Comparison of ENCODE assay signal across 22 cellular contexts in the genomic region with DNA sequence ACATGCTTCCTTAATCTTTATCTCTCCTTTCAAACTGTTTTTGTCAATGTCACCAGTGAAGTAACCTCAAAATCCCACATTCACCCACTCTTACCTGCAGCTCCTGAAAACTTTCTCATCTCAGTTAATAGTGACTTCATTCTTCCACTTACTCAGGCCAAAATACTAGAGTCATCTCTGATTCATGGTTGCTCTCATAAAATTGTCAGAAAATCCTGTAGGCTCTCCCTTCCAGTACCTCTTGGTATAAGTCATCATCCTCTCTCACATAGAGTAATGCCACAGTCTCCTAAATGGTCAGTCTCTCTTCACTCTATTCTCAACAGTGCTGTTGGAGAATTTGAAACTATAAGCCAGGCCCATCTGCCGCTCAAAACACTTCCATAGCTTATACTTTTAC. TPM values are rescaled to one million over a fixed set of nuclear protein-coding genes. Genes with fewer than 3 reads are reported as not detected.
DNase-seq lines count a peak whose midpoint lies in the region; ATAC-seq and TF ChIP-seq lines count a peak whose summit lies in the region.
"Had no signal": no experiment of that assay in that cellular context is flagged by ENCODE, and none has a peak within 500 bp of the region (broad histone marks: within the 10 kb centered on the region; RNA-seq: fewer than 3 reads in every experiment).

No MANE protein-coding gene starts in this region.

- no peaks in the 10 kb centered on the region for H3K36me3 Mint-ChIP-seq in activated naive CD8-positive, alpha-beta T cell treated with anti-CD3 and anti-CD28 coated beads, Interleukin-2, amount 50 U/mL, for 24 hours (ENCODE audit: low read depth)
- no peaks in the 10 kb centered on the region for H3K36me3 Mint-ChIP-seq in activated naive CD8-positive, alpha-beta T cell treated with anti-CD3 and anti-CD28 coated beads for 36 hours
- H3K36me3 Mint-ChIP-seq in stimulated activated effector memory CD8-positive, alpha-beta T cell treated with anti-CD3 and anti-CD28 coated beads, Interleukin-12 subunit alpha, Interleukin-12 subunit beta, amount 100 ng/mL, for 72 hours, result no peaks in the 10 kb centered on the region
- H3K36me3 Mint-ChIP-seq: CD4-positive, alpha-beta memory T cell; natural killer cell treated with Interleukin-12 subunit alpha and Interleukin-12 subunit beta and Interleukin-15 and Interleukin-18, amount 100 ng/mL, for 72 hours had no signal

- no peak overlapping the region for H2BK12ac ChIP-seq in neuronal stem cell (ENCODE audit: low read length)

- TF ChIP-seq CTCF in astrocyte of the spinal cord (IDR thresholded peaks at IDR 0.05; ENCODE audit: low read depth, low read length) (no peak), GM10266 (IDR thresholded peaks at IDR 0.05; ENCODE audit: control insufficient read depth, insufficient read depth, low read depth, missing control alignments) (no peak)

- H2BK15ac ChIP-seq in neuronal stem cell (ENCODE audit: low read length), result no peak overlapping the region

- no peak overlapping the region for H4K8ac ChIP-seq in neuronal stem cell (ENCODE audit: low read depth, low read length)

- H3K27me3 ChIP-seq in neuronal stem cell (ENCODE audit: control insufficient read depth in 3 of 3, insufficient read depth in 3 of 3, low read depth in 1 of 3, low read length in 3 of 3), result no peaks in the 10 kb centered on the region
- H3K27me3 ChIP-seq: left lung, stomach had no signal

- no peak overlapping the region for H3K4ac ChIP-seq in neuronal stem cell (ENCODE audit: low read length)

- in situ Hi-C loops in astrocyte of the spinal cord (cut with HindIII; ENCODE audit: low sequenced_read_pairs), result no loop called here

- H3K23ac ChIP-seq in neuronal stem cell (ENCODE audit: low read depth, low read length, poor library complexity), result no peak overlapping the region

- H3K27ac Mint-ChIP-seq in activated naive CD8-positive, alpha-beta T cell treated with anti-CD3 and anti-CD28 coated beads, Interleukin-2, amount 50 U/mL, for 24 hours, result no peak overlapping the region
- H3K27ac Mint-ChIP-seq in activated naive CD8-positive, alpha-beta T cell treated with anti-CD3 and anti-CD28 coated beads for 36 hours, result no peak overlapping the region
- H3K27ac Mint-ChIP-seq in stimulated activated effector memory CD8-positive, alpha-beta T cell treated with anti-CD3 and anti-CD28 coated beads, Interleukin-12 subunit alpha, Interleukin-12 subunit beta, amount 100 ng/mL, for 72 hours, result no peak overlapping the region
- H3K27ac Mint-ChIP-seq: effector memory CD8-positive, alpha-beta T cell; natural killer cell treated with Interleukin-12 subunit alpha and Interleukin-12 subunit beta and Interleukin-15 and Interleukin-18, amount 100 ng/mL, for 72 hours; progenitor cell of endocrine pancreas had no signal

- H3K14ac ChIP-seq in neuronal stem cell (ENCODE audit: low read length), result no peak overlapping the region

- H3K4me1 ChIP-seq in neuronal stem cell (ENCODE audit: control insufficient read depth in 2 of 2, insufficient read depth in 1 of 2, low read depth in 1 of 2, low read length in 2 of 2), result no peaks in the 10 kb centered on the region
- H3K4me1 ChIP-seq: heart right ventricle, left lung, stomach had no signal

- no peaks in the 10 kb centered on the region for H3K9me3 ChIP-seq in neuronal stem cell (replicated peaks in 1 of 2; ENCODE audit: control insufficient read depth in 2 of 2, insufficient read depth in 1 of 2, low read depth in 1 of 2, low read length in 2 of 2)
- H3K9me3 ChIP-seq: HAP-1, heart right ventricle, left lung, stomach had no signal

- no CpG with 5 or more reads among the region's 1 CpG for WGBS in neuronal stem cell (ENCODE audit: extremely low coverage in 2 of 2, insufficient read length in 2 of 2, insufficient replicate concordance in 1 of 2), 2 donors

- H3K36me3 ChIP-seq in neuronal stem cell (replicated peaks in 1 of 2; ENCODE audit: control insufficient read depth in 2 of 2, insufficient read depth in 2 of 2, low read length in 2 of 2), result no peaks in the 10 kb centered on the region
- H3K36me3 ChIP-seq: HAP-1, heart right ventricle, left lung, stomach had no signal

- H3K4me1 Mint-ChIP-seq in activated naive CD8-positive, alpha-beta T cell treated with anti-CD3 and anti-CD28 coated beads, Interleukin-2, amount 50 U/mL, for 24 hours, result peaks cover 12% of the 10 kb centered on the region
- H3K4me1 Mint-ChIP-seq in activated naive CD8-positive, alpha-beta T cell treated with anti-CD3 and anti-CD28 coated beads for 36 hours, result no peaks in the 10 kb centered on the region
- no peaks in the 10 kb centered on the region for H3K4me1 Mint-ChIP-seq in stimulated activated effector memory CD8-positive, alpha-beta T cell treated with anti-CD3 and anti-CD28 coated beads, Interleukin-12 subunit alpha, Interleukin-12 subunit beta, amount 100 ng/mL, for 72 hours
- H3K4me1 Mint-ChIP-seq: CD4-positive, alpha-beta memory T cell had no signal

- no peaks in the 10 kb centered on the region for H3K79me1 ChIP-seq in neuronal stem cell (ENCODE audit: low read depth, low read length)

- no peak overlapping the region for H3K4me2 ChIP-seq in neuronal stem cell (ENCODE audit: insufficient read depth, low read length, poor library complexity, severe bottlenecking)

- H3K27me3 Mint-ChIP-seq in activated naive CD8-positive, alpha-beta T cell treated with anti-CD3 and anti-CD28 coated beads, Interleukin-2, amount 50 U/mL, for 24 hours, result no peaks in the 10 kb centered on the region
- peaks cover 4% of the 10 kb centered on the region for H3K27me3 Mint-ChIP-seq in activated naive CD8-positive, alpha-beta T cell treated with anti-CD3 and anti-CD28 coated beads for 36 hours
- H3K27me3 Mint-ChIP-seq: progenitor cell of endocrine pancreas had no signal

- no peak for DNase-seq in activated naive CD8-positive, alpha-beta T cell treated with anti-CD3 and anti-CD28 coated beads, Interleukin-2, amount 50 U/mL, for 24 hours
- no peak for DNase-seq in activated naive CD8-positive, alpha-beta T cell treated with anti-CD3 and anti-CD28 coated beads for 36 hours
- DNase-seq in HT1080 (ENCODE audit: low read depth), result peak; percentile 66
- DNase-seq in astrocyte of the spinal cord (ENCODE audit: low read depth, low spot score), result peak; percentile 15
- no peak for DNase-seq in stimulated activated effector memory CD8-positive, alpha-beta T cell treated with anti-CD3 and anti-CD28 coated beads, Interleukin-12 subunit alpha, Interleukin-12 subunit beta, amount 100 ng/mL, for 72 hours (ENCODE audit: low spot score in 2 of 2)
- no peak for DNase-seq in SW 1271 (lab: John Stamatoyannopoulos, UW)
- DNase-seq in GM10266 (ENCODE audit: extremely low spot score), result no peak
- DNase-seq in neuronal stem cell (ENCODE audit: low spot score), result no peak
- DNase-seq: activated naive CD4-positive, alpha-beta T cell treated with Interleukin-2 at 50 U/mL for 16 hours; CD4-positive, alpha-beta memory T cell; effector memory CD8-positive, alpha-beta T cell; heart right ventricle; left lung; midbrain; NCI-H1105; NCI-H2107; NCI-H526; stomach; trophoblast cell had no signal

- no peak overlapping the region for H3K9ac ChIP-seq in neuronal stem cell (ENCODE audit: low read depth, low read length, poor library complexity)

- H3K27ac ChIP-seq in neuronal stem cell (replicated peaks; ENCODE audit: low read length), result no peak overlapping the region
- H3K27ac ChIP-seq: heart right ventricle, left lung, stomach had no signal

- no peak overlapping the region for H3K18ac ChIP-seq in neuronal stem cell (ENCODE audit: low read length)

- peak; percentile 82 for ATAC-seq in activated naive CD8-positive, alpha-beta T cell treated with anti-CD3 and anti-CD28 coated beads, Interleukin-2, amount 50 U/mL, for 24 hours
- ATAC-seq in stimulated activated effector memory CD8-positive, alpha-beta T cell treated with anti-CD3 and anti-CD28 coated beads, Interleukin-12 subunit alpha, Interleukin-12 subunit beta, amount 100 ng/mL, for 72 hours, result peak; percentile 76
- ATAC-seq: effector memory CD8-positive, alpha-beta T cell; heart right ventricle; left lung; natural killer cell treated with Interleukin-12 subunit alpha and Interleukin-12 subunit beta and Interleukin-15 and Interleukin-18, amount 100 ng/mL, for 72 hours had no signal

- H2AK5ac ChIP-seq in neuronal stem cell (ENCODE audit: low read depth, low read length), result no peak overlapping the region

- H2BK5ac ChIP-seq in neuronal stem cell (ENCODE audit: low read length), result no peak overlapping the region

- no peak overlapping the region for H2AFZ ChIP-seq in neuronal stem cell (ENCODE audit: low read length)

- no peak overlapping the region for H3K4me3 Mint-ChIP-seq in activated naive CD8-positive, alpha-beta T cell treated with anti-CD3 and anti-CD28 coated beads, Interleukin-2, amount 50 U/mL, for 24 hours
- no peak overlapping the region for H3K4me3 Mint-ChIP-seq in activated naive CD8-positive, alpha-beta T cell treated with anti-CD3 and anti-CD28 coated beads for 36 hours
- H3K4me3 Mint-ChIP-seq in stimulated activated effector memory CD8-positive, alpha-beta T cell treated with anti-CD3 and anti-CD28 coated beads, Interleukin-12 subunit alpha, Interleukin-12 subunit beta, amount 100 ng/mL, for 72 hours, result no peak overlapping the region
- H3K4me3 Mint-ChIP-seq: CD4-positive, alpha-beta memory T cell; effector memory CD8-positive, alpha-beta T cell; natural killer cell treated with Interleukin-12 subunit alpha and Interleukin-12 subunit beta and Interleukin-15 and Interleukin-18, amount 100 ng/mL, for 72 hours had no signal

- no peak overlapping the region for H3K4me3 ChIP-seq in astrocyte of the spinal cord (ENCODE audit: low read depth, low read length)
- no peak overlapping the region for H3K4me3 ChIP-seq in neuronal stem cell (ENCODE audit: low read length in 2 of 2)
- H3K4me3 ChIP-seq: HAP-1, heart right ventricle, left lung, stomach had no signal

- H2BK120ac ChIP-seq in neuronal stem cell (ENCODE audit: low read depth, low read length), result no peak overlapping the region

- H4K91ac ChIP-seq in neuronal stem cell (ENCODE audit: low read depth, low read length, poor library complexity), result no peak overlapping the region

- no peaks in the 10 kb centered on the region for H3K9me3 Mint-ChIP-seq in activated naive CD8-positive, alpha-beta T cell treated with anti-CD3 and anti-CD28 coated beads, Interleukin-2, amount 50 U/mL, for 24 hours
- H3K9me3 Mint-ChIP-seq in activated naive CD8-positive, alpha-beta T cell treated with anti-CD3 and anti-CD28 coated beads for 36 hours, result no peaks in the 10 kb centered on the region
- H3K9me3 Mint-ChIP-seq in stimulated activated effector memory CD8-positive, alpha-beta T cell treated with anti-CD3 and anti-CD28 coated beads, Interleukin-12 subunit alpha, Interleukin-12 subunit beta, amount 100 ng/mL, for 72 hours, result no peaks in the 10 kb centered on the region
- H3K9me3 Mint-ChIP-seq: CD4-positive, alpha-beta memory T cell; effector memory CD8-positive, alpha-beta T cell; natural killer cell treated with Interleukin-12 subunit alpha and Interleukin-12 subunit beta and Interleukin-15 and Interleukin-18, amount 100 ng/mL, for 72 hours had no signal

RNA-seq across cellular contexts. Expression of a gene that starts 34.9 kb away (rescaled TPM):
- total RNA-seq in activated naive CD8-positive, alpha-beta T cell treated with anti-CD3 and anti-CD28 coated beads for 36 hours, result not detected
- not detected in 2 replicates for total RNA-seq in HT1080 (2014; rRNA removed; shearing (Covaris generic))
- not detected in 2 replicates for polyA plus RNA-seq in HT1080 (2015; cell fraction: cytosol; rRNA removed)
- not detected in 2 replicates for polyA plus RNA-seq in HT1080 (2015; cell fraction: nucleus; rRNA removed)
- polyA plus RNA-seq in neuronal stem cell (2013, experiment 1 of 2), result not detected
- not detected for polyA plus RNA-seq in neuronal stem cell (2013, experiment 2 of 2)
- total RNA-seq: CD4-positive, alpha-beta memory T cell; heart right ventricle; left lung; natural killer cell treated with Interleukin-12 subunit alpha and Interleukin-12 subunit beta and Interleukin-15 and Interleukin-18, amount 100 ng/mL, for 72 hours; progenitor cell of endocrine pancreas; stomach had no signal
- polyA plus RNA-seq: CD4-positive, alpha-beta memory T cell; heart right ventricle; stomach had no signal

Comparison
In these comparisons a context has a peak if more than half of its experiments do, and no peak if none do; other contexts are left out.
1. DNase-seq: peak in HT1080 (single experiment) and astrocyte of the spinal cord (single experiment); none in activated naive CD8-positive, alpha-beta T cell treated with anti-CD3 and anti-CD28 coated beads, Interleukin-2, amount 50 U/mL, for 24 hours (single experiment), activated naive CD8-positive, alpha-beta T cell treated with anti-CD3 and anti-CD28 coated beads for 36 hours (single experiment), stimulated activated effector memory CD8-positive, alpha-beta T cell treated with anti-CD3 and anti-CD28 coated beads, Interleukin-12 subunit alpha, Interleukin-12 subunit beta, amount 100 ng/mL, for 72 hours (0 of 2), SW 1271 (0 of 2), GM10266 (single experiment) and neuronal stem cell (single experiment).